Comparison of ENCODE assay signal across 22 cellular contexts in genomic region chr9:5563886-5564285, GRCh38. TPM values are rescaled to one million over a fixed set of nuclear protein-coding genes. Genes with fewer than 3 reads are reported as not detected.
DNase-seq lines count a peak whose midpoint lies in the region; ATAC-seq and TF ChIP-seq lines count a peak whose summit lies in the region.
"Had no signal": no experiment of that assay in that cellular context is flagged by ENCODE, and none has a peak within 500 bp of the region (broad histone marks: within the 10 kb centered on the region; RNA-seq: fewer than 3 reads in every experiment).

No MANE protein-coding gene starts in this region.

- H3K27me3 ChIP-seq in thoracic aorta (replicated peaks; ENCODE audit: insufficient read depth) = no peaks in the 10 kb centered on the region
- H3K27me3 ChIP-seq: neural progenitor cell, transverse colon had no signal

- no peak overlapping the region for H3K4me3 ChIP-seq in fibroblast of mammary gland (ENCODE audit: control insufficient read depth, low read depth, low read length)
- H3K4me3 ChIP-seq in thoracic aorta = no peak overlapping the region
- H3K4me3 ChIP-seq: neural progenitor cell, transverse colon had no signal

- peaks cover 6 to 13% of the 10 kb centered on the region in 2 donors for H3K4me1 ChIP-seq in thoracic aorta (ENCODE audit: control insufficient read depth in 1 of 2, low read depth in 2 of 2)
- H3K4me1 ChIP-seq: neural progenitor cell, transverse colon had no signal

- intact Hi-C loops in activated naive CD4-positive, alpha-beta T cell treated with anti-CD3 and anti-CD28 coated beads for 36 hours (cut with micrococcal nuclease) = loop anchor here (1.0 to 2.0 kb wide), 4 partner anchors 20 to 105 kb away; partner anchors contain the start of gene PDCD1LG2

- peaks cover 0 to 7% of the 10 kb centered on the region in 2 donors for H3K36me3 Mint-ChIP-seq in activated naive CD4-positive, alpha-beta T cell treated with anti-CD3 and anti-CD28 coated beads, Interleukin-2, amount 50 U/mL, for 72 hours
- no peaks in the 10 kb centered on the region for H3K36me3 Mint-ChIP-seq in activated naive CD4-positive, alpha-beta T cell treated with anti-CD3 and anti-CD28 coated beads for 36 hours (ENCODE audit: low read depth)
- no peaks in the 10 kb centered on the region for H3K36me3 Mint-ChIP-seq in T-helper 17 cell (ENCODE audit: low read depth)
- H3K36me3 Mint-ChIP-seq: neural progenitor cell had no signal

- no peak for TF ChIP-seq CTCF in fibroblast of mammary gland (conservative IDR thresholded peaks at IDR 0.05; ENCODE audit: control insufficient read depth, insufficient read depth, low read depth, low read length)
- TF ChIP-seq CTCF in thoracic aorta (IDR thresholded peaks at IDR 0.05) = no peak

- no peaks in the 10 kb centered on the region for H3K9me3 ChIP-seq in T-helper 17 cell (ENCODE audit: control insufficient read depth, low read length, poor library complexity, severe bottlenecking)
- H3K9me3 ChIP-seq in thoracic aorta = no peaks in the 10 kb centered on the region
- H3K9me3 ChIP-seq: transverse colon had no signal

- no peaks in the 10 kb centered on the region for H3K36me3 ChIP-seq in thoracic aorta
- H3K36me3 ChIP-seq: neural progenitor cell, transverse colon had no signal

- peaks cover 4 to 5% of the 10 kb centered on the region in 2 donors for H3K9me3 Mint-ChIP-seq in activated naive CD4-positive, alpha-beta T cell treated with anti-CD3 and anti-CD28 coated beads, Interleukin-2, amount 50 U/mL, for 72 hours
- no peaks in the 10 kb centered on the region for H3K9me3 Mint-ChIP-seq in activated naive CD4-positive, alpha-beta T cell treated with anti-CD3 and anti-CD28 coated beads for 36 hours
- H3K9me3 Mint-ChIP-seq: neural progenitor cell had no signal

- peak overlapping the region; percentile 59 to 72 for H3K27ac ChIP-seq in thoracic aorta
- H3K27ac ChIP-seq: neural progenitor cell, transverse colon had no signal

- H3K4me3 Mint-ChIP-seq in activated naive CD4-positive, alpha-beta T cell treated with anti-CD3 and anti-CD28 coated beads for 36 hours = no peak overlapping the region
- H3K4me3 Mint-ChIP-seq in T-helper 17 cell = no peak overlapping the region
- H3K4me3 Mint-ChIP-seq: neural progenitor cell; T-helper 2 cell treated with Interferon-gamma antibody and Interleukin-4, amounts not matched to agents 5 μg/mL and 100 μg/mL, for 36 hours had no signal

- peak; percentile 46 to 47 for ATAC-seq in activated naive CD4-positive, alpha-beta T cell treated with anti-CD3 and anti-CD28 coated beads, Interleukin-2, amount 50 U/mL, for 72 hours
- ATAC-seq in T-helper 17 cell = no peak
- ATAC-seq in thoracic aorta (ENCODE audit: insufficient number of reproducible peaks, low FRiP score, low read depth) = no peak
- no peak for ATAC-seq in GM21619 (IDR thresholded peaks at IDR 0.05; ENCODE audit: unreplicated experiment)
- no peak for ATAC-seq in GM21515 (IDR thresholded peaks at IDR 0.05; ENCODE audit: unreplicated experiment)

- H3K27ac Mint-ChIP-seq in activated naive CD4-positive, alpha-beta T cell treated with anti-CD3 and anti-CD28 coated beads, Interleukin-2, amount 50 U/mL, for 72 hours = no peak overlapping the region
- H3K27ac Mint-ChIP-seq in activated naive CD4-positive, alpha-beta T cell treated with anti-CD3 and anti-CD28 coated beads for 36 hours = no peak overlapping the region
- peak overlapping the region; percentile 64 for H3K27ac Mint-ChIP-seq in T-helper 17 cell
- H3K27ac Mint-ChIP-seq: neural progenitor cell; T-helper 2 cell treated with Interferon-gamma antibody and Interleukin-4, amounts not matched to agents 5 μg/mL and 100 μg/mL, for 36 hours had no signal

- DNase-seq in activated naive CD4-positive, alpha-beta T cell treated with anti-CD3 and anti-CD28 coated beads, Interleukin-2, amount 50 U/mL, for 72 hours (ENCODE audit: low spot score in 2 of 2) = no peak
- DNase-seq in activated naive CD4-positive, alpha-beta T cell treated with anti-CD3 and anti-CD28 coated beads for 36 hours = no peak
- no peak for DNase-seq in T-helper 17 cell
- DNase-seq in fibroblast of mammary gland (ENCODE audit: low read depth) = peak; percentile 70
- no peak for DNase-seq in thoracic aorta (ENCODE audit: low spot score)
- DNase-seq in pons (ENCODE audit: low spot score) = no peak
- DNase-seq: activated CD4-positive, alpha-beta T cell treated with anti-CD3 and anti-CD28 coated beads for 1 hour; activated effector memory CD4-positive, alpha-beta T cell treated with Interleukin-2 at 50 U/mL for 16 hours; amniotic stem cell; cerebellar nuclear complex; effector memory CD4-positive, alpha-beta T cell; KG1; midbrain; NCI-H1048; NCI-H2081; NCI-H510A treated with DMSO at 0.1 percent for 48 hours; retina; transverse colon had no signal

- CTCF ChIA-PET in activated naive CD4-positive, alpha-beta T cell treated with anti-CD3 and anti-CD28 coated beads for 36 hours (lab: Charles Lee) = interaction anchor here (0.6 to 1.3 kb wide), 4 partner anchors 15 to 798 kb away, joined by 3 to 4 read pairs (median 3); no protein-coding TSS in a partner anchor

- no peaks in the 10 kb centered on the region for H3K27me3 Mint-ChIP-seq in activated naive CD4-positive, alpha-beta T cell treated with anti-CD3 and anti-CD28 coated beads for 36 hours (ENCODE audit: low read depth)
- no peaks in the 10 kb centered on the region for H3K27me3 Mint-ChIP-seq in T-helper 17 cell

- H3K4me1 Mint-ChIP-seq in activated naive CD4-positive, alpha-beta T cell treated with anti-CD3 and anti-CD28 coated beads for 36 hours (ENCODE audit: low read depth) = peaks cover 39% of the 10 kb centered on the region
- peaks cover 23% of the 10 kb centered on the region for H3K4me1 Mint-ChIP-seq in T-helper 17 cell
- H3K4me1 Mint-ChIP-seq: neural progenitor cell had no signal

RNA-seq across cellular contexts. Expression of gene PDCD1LG2, which starts 53.6 kb away (rescaled TPM):
- under 1 TPM; 0.19 to 0.87 TPM for total RNA-seq in activated naive CD4-positive, alpha-beta T cell treated with anti-CD3 and anti-CD28 coated beads, Interleukin-2, amount 50 U/mL, for 72 hours
- total RNA-seq in activated naive CD4-positive, alpha-beta T cell treated with anti-CD3 and anti-CD28 coated beads for 36 hours = under 1 TPM in 1 of 2 experiments, not detected in 1; 0.10 TPM
- total RNA-seq in T-helper 17 cell = 1 to 10 TPM in 1 of 2 donors, under 1 TPM in 1; 0.50 to 1.1 TPM
- 1 to 10 TPM; 1.1 to 4.5 TPM for total RNA-seq in thoracic aorta

Comparison
In these comparisons a context has a peak if more than half of its experiments do, and no peak if none do; other contexts are left out.
1. ATAC-seq: peak in activated naive CD4-positive, alpha-beta T cell treated with anti-CD3 and anti-CD28 coated beads, Interleukin-2, amount 50 U/mL, for 72 hours (2 of 2); none in T-helper 17 cell (single experiment), thoracic aorta (single experiment), GM21619 (single experiment) and GM21515 (single experiment).